Comparison of ENCODE assay signal across 8 cellular contexts in genomic region chr7:5282464-5283316, GRCh38. TPM values are rescaled to one million over a fixed set of nuclear protein-coding genes. Genes with fewer than 3 reads are reported as not detected.
DNase-seq lines count a peak whose midpoint lies in the region; ATAC-seq, FAIRE-seq and TF ChIP-seq lines count a peak whose summit lies in the region.

Gene SLC29A4 (plus strand): TSS chr7:5282943. CDS start chr7:5287817, 4,874 bp downstream.

- peak; percentile 57 for DNase-seq in GM10248 (ENCODE audit: extremely low spot score)
- no peak for DNase-seq in mammary epithelial cell
- DNase-seq in HepG2 (ENCODE audit: low spot score), result no peak
- DNase-seq in foreskin melanocyte, result no peak
- no peak for DNase-seq in osteocyte (ENCODE audit: extremely low spot score, unreplicated experiment)

- H3K4me1 ChIP-seq in Loucy (ENCODE audit: insufficient read depth, low read length, poor library complexity, severe bottlenecking), result no peaks in the 10 kb centered on the region
- no peaks in the 10 kb centered on the region for H3K4me1 ChIP-seq in mammary epithelial cell (ENCODE audit: insufficient read depth, low read length)
- peaks cover 8% of the 10 kb centered on the region; the same call in 1 of the 2 replicates for H3K4me1 ChIP-seq in HepG2 (ENCODE audit: insufficient read depth, low read length)

- H3K27ac ChIP-seq in mammary epithelial cell (ENCODE audit: insufficient read depth, low read depth, low read length), result no peak within 1 kb of the TSS
- peak within 1 kb of the TSS; percentile 69 for H3K27ac ChIP-seq in HepG2 (ENCODE audit: extremely low read length, insufficient read depth, low read length)

- 100% methylated on average over 1 of the region's 69 CpGs for WGBS in mammary epithelial cell (ENCODE audit: low coverage, missing lambda C conversion rate)
- 1% methylated on average over 19 of the region's 69 CpGs for WGBS in HepG2 (ENCODE audit: low lambda C conversion rate)

- dilution Hi-C loops in mammary epithelial cell (cut with HindIII; ENCODE audit: low sequenced_read_pairs), result no loop called here

- no TSS peak for BruUV-seq in mammary epithelial cell (replicated peaks; lab: Mats Ljungman, UMichigan)
- no TSS peak for BruUV-seq in HepG2 (replicated peaks; lab: Mats Ljungman, UMichigan)

- H4K20me1 ChIP-seq in Loucy (ENCODE audit: insufficient read depth, low read length, poor library complexity, severe bottlenecking), result no peaks in the 10 kb centered on the region
- H4K20me1 ChIP-seq in mammary epithelial cell (ENCODE audit: insufficient read depth, low read length), result no peaks in the 10 kb centered on the region
- no peaks in the 10 kb centered on the region for H4K20me1 ChIP-seq in HepG2 (ENCODE audit: insufficient read depth, low read length)

- H3K36me3 ChIP-seq in Loucy (ENCODE audit: insufficient read depth, low read length) (no peaks in the 10 kb centered on the region), mammary epithelial cell (ENCODE audit: insufficient read depth, low read length) (no peaks in the 10 kb centered on the region), HepG2 (replicated peaks in 1 of 2; ENCODE audit: control insufficient read depth in 1 of 2, insufficient read depth in 2 of 2, low read length in 2 of 2) (no peaks in the 10 kb centered on the region)

- no peak within 1 kb of the TSS for H3K4me3 Mint-ChIP-seq in osteocyte (ENCODE audit: unreplicated experiment)

- H3K9me3 Mint-ChIP-seq in osteocyte (ENCODE audit: unreplicated experiment), result no peaks in the 10 kb centered on the region

- FAIRE-seq in HepG2 (lab: Jason Lieb, UNC), result no peak

- H3K9ac ChIP-seq in Loucy (ENCODE audit: low read depth, low read length, poor library complexity, severe bottlenecking) (no peak within 1 kb of the TSS), mammary epithelial cell (ENCODE audit: insufficient read depth, low read length) (no peak within 1 kb of the TSS), HepG2 (ENCODE audit: insufficient read depth, low read depth, low read length) (peak within 1 kb of the TSS; percentile 59; the same call in 1 of the 2 replicates)

- no peaks in the 10 kb centered on the region for H3K9me2 ChIP-seq in Loucy (replicated peaks; ENCODE audit: low read depth, low read length)

- no peaks in the 10 kb centered on the region for H3K27me3 ChIP-seq in Loucy (ENCODE audit: insufficient read depth, low read length, poor library complexity, severe bottlenecking)
- no peaks in the 10 kb centered on the region for H3K27me3 ChIP-seq in mammary epithelial cell (ENCODE audit: insufficient read depth, low read length)
- peaks cover 0 to 1% of the 10 kb centered on the region in 2 experiments; a peak in 1 of 5 replicates for H3K27me3 ChIP-seq in HepG2 (ENCODE audit: control insufficient read depth in 1 of 2, insufficient read depth in 2 of 2, low read length in 2 of 2)

- H3K9me3 ChIP-seq in Loucy (ENCODE audit: insufficient read depth, low read depth, low read length) (no peaks in the 10 kb centered on the region), mammary epithelial cell (replicated peaks; ENCODE audit: insufficient read depth, low read length) (no peaks in the 10 kb centered on the region), HepG2 (ENCODE audit: low read length) (no peaks in the 10 kb centered on the region)

- H3K36me3 Mint-ChIP-seq in osteocyte (ENCODE audit: unreplicated experiment), result no peaks in the 10 kb centered on the region

- TF ChIP-seq RAD21 in HepG2 (CRISPR knock-in tag; IDR thresholded peaks at IDR 0.05), result no peak

- no peak within 1 kb of the TSS for H3K27ac Mint-ChIP-seq in osteocyte (ENCODE audit: unreplicated experiment)

- peaks cover 6% of the 10 kb centered on the region for H3K4me1 Mint-ChIP-seq in osteocyte (ENCODE audit: unreplicated experiment)

- H3K79me2 ChIP-seq in Loucy (ENCODE audit: insufficient read depth, low read length) (no peaks in the 10 kb centered on the region), mammary epithelial cell (ENCODE audit: insufficient read depth, low read length) (no peaks in the 10 kb centered on the region), HepG2 (ENCODE audit: insufficient read depth, low read length) (no peaks in the 10 kb centered on the region)

- H3K4me3 ChIP-seq in Loucy (ENCODE audit: low read length, poor library complexity, severe bottlenecking) (peak within 1 kb of the TSS; percentile 48), mammary epithelial cell (replicated peaks in 1 of 3; ENCODE audit: insufficient read depth in 1 of 3, low read depth in 2 of 3, low read length in 3 of 3) (peak within 1 kb of the TSS in 2 of 3 experiments; percentile 38 to 49), HepG2 (replicated peaks in 1 of 3; ENCODE audit: insufficient read depth in 1 of 3, low read depth in 2 of 3, low read length in 3 of 3) (peak within 1 kb of the TSS; percentile 73 to 76 (median 74); a peak in 5 of 6 replicates)

- TF ChIP-seq CTCF in GM10248 (IDR thresholded peaks at IDR 0.05; ENCODE audit: control extremely low read depth, extremely low read depth, low read depth, missing control alignments) (no peak), Loucy (conservative IDR thresholded peaks at IDR 0.05; ENCODE audit: low read length) (no peak), mammary epithelial cell (conservative IDR thresholded peaks at IDR 0.05 in 1 of 2, IDR thresholded peaks at IDR 0.05 in 1 of 2; ENCODE audit: extremely low read depth in 1 of 2, insufficient read depth in 1 of 2, low read depth in 1 of 2, low read length in 2 of 2) (no peak), HepG2 (CRISPR knock-in tag; IDR thresholded peaks at IDR 0.05) (no peak), subcutaneous adipose tissue (IDR thresholded peaks at IDR 0.05; ENCODE audit: low read depth) (no peak), osteocyte (IDR thresholded peaks at IDR 0.05) (no peak)

- no peak within 1 kb of the TSS for H2AFZ ChIP-seq in Loucy (ENCODE audit: low read length)
- H2AFZ ChIP-seq in mammary epithelial cell (ENCODE audit: low read depth, low read length), result no peak within 1 kb of the TSS
- H2AFZ ChIP-seq in HepG2 (ENCODE audit: low read length), result no peak within 1 kb of the TSS

- ATAC-seq in HepG2 (peak; percentile 3; the same call in 1 of the 3 replicates), HG02970 (IDR thresholded peaks at IDR 0.05; ENCODE audit: low FRiP score, unreplicated experiment) (no peak)

- POLR2A ChIA-PET in GM10248 (lab: Yijun Ruan, JAX) (no interaction called here), HepG2 (lab: Yijun Ruan, JAX) (no interaction called here)

- intact Hi-C loops in mammary epithelial cell (cut with micrococcal nuclease), result no loop called here
- intact Hi-C loops in HepG2 (cut with micrococcal nuclease; ENCODE audit: unreplicated experiment), result no loop called here

- TF ChIP-seq EP300 in HepG2 (IDR thresholded peaks at IDR 0.05; ENCODE audit: low read depth in 2 of 2, low read length in 2 of 2), result no peak
- TF ChIP-seq EP300 in HepG2 (CRISPR knock-in tag; IDR thresholded peaks at IDR 0.05; ENCODE audit: borderline replicate concordance), result no peak

- CTCF ChIA-PET in GM10248 (lab: Yijun Ruan, JAX) (no interaction called here), mammary epithelial cell (lab: Charles Lee; ENCODE audit: low non-redundant PET) (no interaction called here), HepG2 (lab: Yijun Ruan, JAX; ENCODE audit: low intra/inter-chr PET ratio, low total read pairs) (no interaction called here)

- in situ Hi-C loops in mammary epithelial cell (cut with MboI; ENCODE audit: low sequenced_read_pairs in 2 of 2) (no loop called here), HepG2 (cut with HindIII; ENCODE audit: extremely low pct_ligation_motif_present, low pct_unique_long_range_greater_than_20kb) (loop anchor here (5.0 kb wide), 1 partner anchor 40 kb away; no protein-coding TSS in a partner anchor)

- TF ChIP-seq POLR2A in HepG2 (IDR thresholded peaks at IDR 0.05; ENCODE audit: insufficient read depth in 1 of 2, low read depth in 2 of 2, low read length in 2 of 2), result no peak

- H3K27me3 Mint-ChIP-seq in osteocyte (ENCODE audit: unreplicated experiment), result peaks cover 9% of the 10 kb centered on the region

- H3K4me2 ChIP-seq in Loucy (ENCODE audit: low read depth, low read length, poor library complexity, severe bottlenecking) (peak within 1 kb of the TSS; percentile 44), mammary epithelial cell (ENCODE audit: insufficient read depth, low read depth, low read length) (peak within 1 kb of the TSS; percentile 47), HepG2 (ENCODE audit: low read depth, low read length) (peak within 1 kb of the TSS; percentile 90)

- H3F3A ChIP-seq in Loucy (ENCODE audit: low read depth), result no peaks in the 10 kb centered on the region

TF ChIP-seq in HepG2, 621 proteins besides CTCF, POLR2A, EP300 and RAD21 (continues in another document):
- no peak for TF ChIP-seq ZMYM3 (CRISPR knock-in tag; IDR thresholded peaks at IDR 0.05)
- TF ChIP-seq HDAC6 (IDR thresholded peaks at IDR 0.05; ENCODE audit: low read depth, low read length), result no peak

RNA-seq across cellular contexts. Expression of gene SLC29A4, which starts in this region (rescaled TPM):
- 1 to 10 TPM; 4.7 to 4.8 TPM for total RNA-seq in mammary epithelial cell
- 0.59 TPM for polyA plus RNA-seq in mammary epithelial cell
- not detected for polyA minus RNA-seq in mammary epithelial cell
- 21.2 and 31.7 TPM in 2 replicates for total RNA-seq in HepG2 (2016; rRNA removed; fragmentation: Illumina TruSeq; extraction: Trizol)
- total RNA-seq in HepG2 (2016; cell fraction: cytosol; rRNA removed; fragmentation: Illumina TruSeq; extraction: Trizol; ENCODE audit: low read depth), result 33.8 and 34.7 TPM in 2 replicates
- 18.9 and 30.5 TPM in 2 replicates for total RNA-seq in HepG2 (2016; cell fraction: insoluble cytoplasmic fraction; rRNA removed; fragmentation: Illumina TruSeq; extraction: Trizol)
- total RNA-seq in HepG2 (2016; cell fraction: membrane; rRNA removed; fragmentation: Illumina TruSeq; extraction: Trizol), result 76.3 and 81.9 TPM in 2 replicates
- total RNA-seq in HepG2 (2016; cell fraction: nucleus; rRNA removed; fragmentation: Illumina TruSeq; extraction: Trizol), result 18.2 and 22.5 TPM in 2 replicates
- 29.7 and 53.0 TPM in 2 replicates for polyA plus RNA-seq in HepG2 (2011; rRNA removed)
- 23.1 and 35.9 TPM in 2 replicates for polyA plus RNA-seq in HepG2 (2011; cell fraction: cytosol; rRNA removed)
- polyA plus RNA-seq in HepG2 (2011; cell fraction: nucleus; rRNA removed), result 110 and 117 TPM in 2 replicates
- 21.6 and 26.5 TPM in 2 replicates for polyA plus RNA-seq in HepG2 (2012)
- polyA plus RNA-seq in HepG2 (2016; cell fraction: cytosol; fragmentation: Illumina TruSeq; extraction: Trizol; ENCODE audit: low read depth), result 78.6 and 80.2 TPM in 2 replicates
- polyA plus RNA-seq in HepG2 (2016; cell fraction: insoluble cytoplasmic fraction; fragmentation: Illumina TruSeq; extraction: Trizol; ENCODE audit: low read depth), result 31.0 and 42.3 TPM in 2 replicates
- polyA plus RNA-seq in HepG2 (2016; cell fraction: membrane; fragmentation: Illumina TruSeq; extraction: Trizol; ENCODE audit: low read depth), result 113 and 128 TPM in 2 replicates
- polyA plus RNA-seq in HepG2 (2016; cell fraction: nucleus; fragmentation: Illumina TruSeq; extraction: Trizol; ENCODE audit: insufficient read depth, low read depth), result 57.1 and 65.3 TPM in 2 replicates
- polyA minus RNA-seq in HepG2 (2011; rRNA and poly(A)+ RNA removed; ENCODE audit: low replicate concordance), result 1.5 and 136 TPM in 2 replicates
- polyA minus RNA-seq in HepG2 (2011; cell fraction: cytosol; rRNA and poly(A)+ RNA removed), result 23.7 and 26.6 TPM in 2 replicates
- polyA minus RNA-seq in HepG2 (2011; cell fraction: nucleus; rRNA and poly(A)+ RNA removed), result 20.0 and 25.2 TPM in 2 replicates
- total RNA-seq in subcutaneous adipose tissue, result 10 to 100 TPM in 3 of 4 donors, 1 to 10 TPM in 1; 8.6 to 33.5 (median 15.9) TPM
- total RNA-seq in osteocyte, result 7.9 and 9.7 TPM in 2 replicates

Comparison
In these comparisons a context has a peak if more than half of its experiments do, and no peak if none do; other contexts are left out.
1. RNA of gene SLC29A4 (polyA plus RNA-seq): 21.6 to 128 TPM in HepG2; 0.59 TPM in mammary epithelial cell (single experiment); every median in the first group is over 10 times any median in the second.
2. Peak in every context shown above with its lines, with median percentiles within 50 percentile points of each other: H3K4me2 ChIP-seq and H3K4me3 ChIP-seq.